ENCODE assay signal across 1 cellular context in the genomic region with DNA sequence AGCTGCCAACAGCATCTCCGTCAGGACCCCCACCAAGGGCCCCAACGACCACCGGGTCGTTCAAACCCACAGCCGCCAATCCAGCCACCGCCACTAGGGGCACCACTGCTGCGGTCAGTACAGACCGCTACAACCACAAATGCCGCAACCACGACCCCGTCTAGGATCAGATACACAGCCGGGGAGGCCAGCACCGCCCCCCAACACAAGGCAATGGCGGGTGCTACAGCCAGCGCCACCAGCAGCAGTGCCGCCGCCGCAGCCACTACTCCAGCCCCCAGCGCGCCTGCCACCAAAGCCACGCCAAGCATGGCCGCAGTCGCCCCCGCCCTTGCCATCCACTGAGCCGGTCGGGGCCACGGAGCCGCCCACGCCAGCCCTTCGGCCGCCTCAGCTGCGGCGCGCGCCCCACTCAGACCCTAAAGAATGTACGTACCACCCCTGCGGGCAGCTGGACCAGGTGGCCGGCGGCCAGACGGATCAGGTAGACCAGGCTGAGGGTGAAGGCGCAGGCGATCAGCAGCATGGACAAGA.
TF ChIP-seq lines count a peak whose summit lies in the region.

No MANE protein-coding gene starts in this region.

TF ChIP-seq in K562, 482 proteins besides CTCF, POLR2A, EP300 and RAD21 (continued from another document and continues in another):
- TF ChIP-seq ZBTB49 (CRISPR knock-in tag; IDR thresholded peaks at IDR 0.05; ENCODE audit: borderline replicate concordance) (no peak), CHD4 (IDR thresholded peaks at IDR 0.05; ENCODE audit: insufficient read depth, insufficient replicate concordance, low read depth, low read length, poor library complexity, severe bottlenecking) (no peak), COPS2 (conservative IDR thresholded peaks at IDR 0.05) (no peak), ZKSCAN3 (CRISPR knock-in tag; IDR thresholded peaks at IDR 0.05) (no peak), CREB1 (IDR thresholded peaks at IDR 0.05) (no peak), CREB1 (CRISPR knock-in tag; IDR thresholded peaks at IDR 0.05) (peak; percentile 54), MTF1 (CRISPR knock-in tag; IDR thresholded peaks at IDR 0.05; ENCODE audit: borderline replicate concordance) (no peak), MAFG (tag; conservative IDR thresholded peaks at IDR 0.05) (no peak), ZNF41 (CRISPR knock-in tag; conservative IDR thresholded peaks at IDR 0.05) (0 out of 2 replicates have a peak, but pooled peaks have one; percentile 24), POLR2G (IDR thresholded peaks at IDR 0.05; ENCODE audit: low read depth, low read length) (no peak), ZNF224 (CRISPR knock-in tag; IDR thresholded peaks at IDR 0.05) (no peak), ATF3 (IDR thresholded peaks at IDR 0.05) (no peak), ATF3 (CRISPR knock-in tag; conservative IDR thresholded peaks at IDR 0.05) (peak; percentile 64), BACH1 (tag; IDR thresholded peaks at IDR 0.05) (no peak), ZEB2 (IDR thresholded peaks at IDR 0.05) (0 out of 2 replicates have a peak, but pooled peaks have one; percentile 1), KLF13 (tag; IDR thresholded peaks at IDR 0.05; ENCODE audit: borderline replicate concordance, low read depth) (peak; percentile 34; the same call in 1 of the 2 replicates), REST (CRISPR knock-in tag; IDR thresholded peaks at IDR 0.05; ENCODE audit: low read depth) (peak; percentile 49; the same call in 1 of the 2 replicates), DACH1 (IDR thresholded peaks at IDR 0.05; ENCODE audit: partially characterized antibody) (no peak), NR2C1 (IDR thresholded peaks at IDR 0.05) (no peak), NR2C1 (tag; IDR thresholded peaks at IDR 0.05) (peak; percentile 51), FOXK1 (CRISPR knock-in tag; IDR thresholded peaks at IDR 0.05; ENCODE audit: borderline replicate concordance) (0 out of 2 replicates have a peak, but pooled peaks have one; percentile 28), SMARCA4 (IDR thresholded peaks at IDR 0.05) (0 out of 2 replicates have a peak, but pooled peaks have one; percentile 10), NCOA4 (IDR thresholded peaks at IDR 0.05; ENCODE audit: partially characterized antibody) (peak; percentile 16), SMARCA5 (IDR thresholded peaks at IDR 0.05) (no peak; the same call in 1 of the 2 replicates), BCOR (IDR thresholded peaks at IDR 0.05) (peak; percentile 83), PHB2 (IDR thresholded peaks at IDR 0.05; ENCODE audit: low read depth) (no peak), ZNF445 (CRISPR knock-in tag; IDR thresholded peaks at IDR 0.05; ENCODE audit: low read depth) (no peak), LARP7 (IDR thresholded peaks at IDR 0.05) (no peak), THRAP3 (IDR thresholded peaks at IDR 0.05; ENCODE audit: borderline replicate concordance) (no peak), DPF2 (IDR thresholded peaks at IDR 0.05) (peak; percentile 45; the same call in 1 of the 2 replicates), ZNF699 (CRISPR knock-in tag; IDR thresholded peaks at IDR 0.05; ENCODE audit: insufficient replicate concordance) (no peak), PCBP1 (IDR thresholded peaks at IDR 0.05; ENCODE audit: low read depth, low read length, poor library complexity, severe bottlenecking) (no peak), ZNF324 (CRISPR knock-in tag; IDR thresholded peaks at IDR 0.05) (no peak), KLF1 (tag; IDR thresholded peaks at IDR 0.05) (no peak), RHOXF2B (CRISPR knock-in tag; conservative IDR thresholded peaks at IDR 0.05) (no peak), RNF2 (IDR thresholded peaks at IDR 0.05) (peak; percentile 45; the same call in 1 of the 2 replicates), E2F1 (CRISPR knock-in tag; IDR thresholded peaks at IDR 0.05) (peak; percentile 62; the same call in 1 of the 2 replicates), SPI1 (IDR thresholded peaks at IDR 0.05; ENCODE audit: borderline replicate concordance, low read depth, low read length) (no peak), HNRNPL (IDR thresholded peaks at IDR 0.05; ENCODE audit: low read depth, low read length) (peak; percentile 89)
- TF ChIP-seq, protein P1, sequence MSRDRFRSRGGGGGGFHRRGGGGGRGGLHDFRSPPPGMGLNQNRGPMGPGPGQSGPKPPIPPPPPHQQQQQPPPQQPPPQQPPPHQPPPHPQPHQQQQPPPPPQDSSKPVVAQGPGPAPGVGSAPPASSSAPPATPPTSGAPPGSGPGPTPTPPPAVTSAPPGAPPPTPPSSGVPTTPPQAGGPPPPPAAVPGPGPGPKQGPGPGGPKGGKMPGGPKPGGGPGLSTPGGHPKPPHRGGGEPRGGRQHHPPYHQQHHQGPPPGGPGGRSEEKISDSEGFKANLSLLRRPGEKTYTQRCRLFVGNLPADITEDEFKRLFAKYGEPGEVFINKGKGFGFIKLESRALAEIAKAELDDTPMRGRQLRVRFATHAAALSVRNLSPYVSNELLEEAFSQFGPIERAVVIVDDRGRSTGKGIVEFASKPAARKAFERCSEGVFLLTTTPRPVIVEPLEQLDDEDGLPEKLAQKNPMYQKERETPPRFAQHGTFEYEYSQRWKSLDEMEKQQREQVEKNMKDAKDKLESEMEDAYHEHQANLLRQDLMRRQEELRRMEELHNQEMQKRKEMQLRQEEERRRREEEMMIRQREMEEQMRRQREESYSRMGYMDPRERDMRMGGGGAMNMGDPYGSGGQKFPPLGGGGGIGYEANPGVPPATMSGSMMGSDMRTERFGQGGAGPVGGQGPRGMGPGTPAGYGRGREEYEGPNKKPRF (IDR thresholded peaks at IDR 0.05; ENCODE audit: low read depth, low read length) = no peak
- TF ChIP-seq, protein P2, sequence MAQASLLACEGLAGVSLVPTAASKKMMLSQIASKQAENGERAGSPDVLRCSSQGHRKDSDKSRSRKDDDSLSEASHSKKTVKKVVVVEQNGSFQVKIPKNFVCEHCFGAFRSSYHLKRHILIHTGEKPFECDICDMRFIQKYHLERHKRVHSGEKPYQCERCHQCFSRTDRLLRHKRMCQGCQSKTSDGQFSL (CRISPR knock-in tag; IDR thresholded peaks at IDR 0.05) = peak; percentile 63
- TF ChIP-seq, protein P2 (tag; IDR thresholded peaks at IDR 0.05) = no peak
- TF ChIP-seq, protein P3, sequence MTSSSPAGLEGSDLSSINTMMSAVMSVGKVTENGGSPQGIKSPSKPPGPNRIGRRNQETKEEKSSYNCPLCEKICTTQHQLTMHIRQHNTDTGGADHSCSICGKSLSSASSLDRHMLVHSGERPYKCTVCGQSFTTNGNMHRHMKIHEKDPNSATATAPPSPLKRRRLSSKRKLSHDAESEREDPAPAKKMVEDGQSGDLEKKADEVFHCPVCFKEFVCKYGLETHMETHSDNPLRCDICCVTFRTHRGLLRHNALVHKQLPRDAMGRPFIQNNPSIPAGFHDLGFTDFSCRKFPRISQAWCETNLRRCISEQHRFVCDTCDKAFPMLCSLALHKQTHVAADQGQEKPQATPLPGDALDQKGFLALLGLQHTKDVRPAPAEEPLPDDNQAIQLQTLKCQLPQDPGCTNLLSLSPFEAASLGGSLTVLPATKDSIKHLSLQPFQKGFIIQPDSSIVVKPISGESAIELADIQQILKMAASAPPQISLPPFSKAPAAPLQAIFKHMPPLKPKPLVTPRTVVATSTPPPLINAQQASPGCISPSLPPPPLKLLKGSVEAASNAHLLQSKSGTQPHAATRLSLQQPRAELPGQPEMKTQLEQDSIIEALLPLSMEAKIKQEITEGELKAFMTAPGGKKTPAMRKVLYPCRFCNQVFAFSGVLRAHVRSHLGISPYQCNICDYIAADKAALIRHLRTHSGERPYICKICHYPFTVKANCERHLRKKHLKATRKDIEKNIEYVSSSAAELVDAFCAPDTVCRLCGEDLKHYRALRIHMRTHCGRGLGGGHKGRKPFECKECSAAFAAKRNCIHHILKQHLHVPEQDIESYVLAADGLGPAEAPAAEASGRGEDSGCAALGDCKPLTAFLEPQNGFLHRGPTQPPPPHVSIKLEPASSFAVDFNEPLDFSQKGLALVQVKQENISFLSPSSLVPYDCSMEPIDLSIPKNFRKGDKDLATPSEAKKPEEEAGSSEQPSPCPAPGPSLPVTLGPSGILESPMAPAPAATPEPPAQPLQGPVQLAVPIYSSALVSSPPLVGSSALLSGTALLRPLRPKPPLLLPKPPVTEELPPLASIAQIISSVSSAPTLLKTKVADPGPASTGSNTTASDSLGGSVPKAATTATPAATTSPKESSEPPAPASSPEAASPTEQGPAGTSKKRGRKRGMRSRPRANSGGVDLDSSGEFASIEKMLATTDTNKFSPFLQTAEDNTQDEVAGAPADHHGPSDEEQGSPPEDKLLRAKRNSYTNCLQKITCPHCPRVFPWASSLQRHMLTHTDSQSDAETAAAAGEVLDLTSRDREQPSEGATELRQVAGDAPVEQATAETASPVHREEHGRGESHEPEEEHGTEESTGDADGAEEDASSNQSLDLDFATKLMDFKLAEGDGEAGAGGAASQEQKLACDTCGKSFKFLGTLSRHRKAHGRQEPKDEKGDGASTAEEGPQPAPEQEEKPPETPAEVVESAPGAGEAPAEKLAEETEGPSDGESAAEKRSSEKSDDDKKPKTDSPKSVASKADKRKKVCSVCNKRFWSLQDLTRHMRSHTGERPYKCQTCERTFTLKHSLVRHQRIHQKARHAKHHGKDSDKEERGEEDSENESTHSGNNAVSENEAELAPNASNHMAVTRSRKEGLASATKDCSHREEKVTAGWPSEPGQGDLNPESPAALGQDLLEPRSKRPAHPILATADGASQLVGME (CRISPR knock-in tag; IDR thresholded peaks at IDR 0.05) = no peak
- TF ChIP-seq, protein P4, sequence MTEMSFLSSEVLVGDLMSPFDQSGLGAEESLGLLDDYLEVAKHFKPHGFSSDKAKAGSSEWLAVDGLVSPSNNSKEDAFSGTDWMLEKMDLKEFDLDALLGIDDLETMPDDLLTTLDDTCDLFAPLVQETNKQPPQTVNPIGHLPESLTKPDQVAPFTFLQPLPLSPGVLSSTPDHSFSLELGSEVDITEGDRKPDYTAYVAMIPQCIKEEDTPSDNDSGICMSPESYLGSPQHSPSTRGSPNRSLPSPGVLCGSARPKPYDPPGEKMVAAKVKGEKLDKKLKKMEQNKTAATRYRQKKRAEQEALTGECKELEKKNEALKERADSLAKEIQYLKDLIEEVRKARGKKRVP (CRISPR knock-in tag; IDR thresholded peaks at IDR 0.05) = no peak
